ENCODE assay signal across 1 cellular context in the genomic region with DNA sequence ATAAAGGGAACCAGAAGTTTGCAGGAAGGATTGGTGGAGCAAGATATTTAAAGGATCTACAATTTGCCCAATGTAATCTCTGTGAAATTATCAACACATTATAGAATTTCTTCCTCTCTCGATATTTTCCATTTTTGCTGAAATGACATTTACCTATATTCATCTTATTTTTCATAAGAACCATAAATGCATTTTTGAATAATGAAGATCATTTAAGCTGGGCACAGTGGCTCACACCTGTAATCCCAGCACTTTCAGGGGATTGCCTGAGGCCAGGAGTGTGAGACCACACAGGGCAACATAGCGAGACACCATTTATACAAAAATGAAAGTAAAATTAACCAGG.
A peak's percentile ranks its signal among the peaks of the same experiment; 100 is the strongest.
TF ChIP-seq lines count a peak whose summit lies in the region.

No MANE protein-coding gene starts in this region.

TF ChIP-seq in IMR-90, 13 proteins besides CTCF, POLR2A, EP300 and RAD21:
- TF ChIP-seq MAFK (IDR thresholded peaks at IDR 0.05; ENCODE audit: low read depth, low read length), result peak; percentile 57
- TF ChIP-seq NFE2L2 (IDR thresholded peaks at IDR 0.05; ENCODE audit: low read depth, low read length), result no peak
